1 cellular context compared by ENCODE assay signal in the genomic region with DNA sequence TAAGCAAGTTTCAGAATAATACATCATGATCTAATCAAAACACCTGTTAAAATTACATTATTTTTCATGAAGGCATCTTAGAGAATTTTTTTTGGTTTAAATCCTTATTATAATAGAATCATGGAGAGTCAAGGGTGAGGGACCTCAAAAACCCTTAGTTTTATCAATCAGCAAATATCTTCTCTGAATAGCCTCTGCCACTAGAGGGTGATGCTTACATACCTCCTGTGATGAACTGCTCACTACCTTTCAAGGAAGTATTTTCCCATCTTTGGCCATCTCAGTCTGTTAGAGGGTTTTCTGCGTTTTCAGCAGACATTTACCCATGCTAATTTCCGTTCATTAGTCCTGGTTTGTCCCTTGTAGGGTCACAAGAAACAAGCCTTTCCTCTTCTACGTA.
TF ChIP-seq lines count a peak whose summit lies in the region.

No MANE protein-coding gene starts in this region.

TF ChIP-seq in SK-N-SH, 30 proteins besides CTCF, POLR2A, EP300 and RAD21 (continued from another document):
- TF ChIP-seq, protein P1, sequence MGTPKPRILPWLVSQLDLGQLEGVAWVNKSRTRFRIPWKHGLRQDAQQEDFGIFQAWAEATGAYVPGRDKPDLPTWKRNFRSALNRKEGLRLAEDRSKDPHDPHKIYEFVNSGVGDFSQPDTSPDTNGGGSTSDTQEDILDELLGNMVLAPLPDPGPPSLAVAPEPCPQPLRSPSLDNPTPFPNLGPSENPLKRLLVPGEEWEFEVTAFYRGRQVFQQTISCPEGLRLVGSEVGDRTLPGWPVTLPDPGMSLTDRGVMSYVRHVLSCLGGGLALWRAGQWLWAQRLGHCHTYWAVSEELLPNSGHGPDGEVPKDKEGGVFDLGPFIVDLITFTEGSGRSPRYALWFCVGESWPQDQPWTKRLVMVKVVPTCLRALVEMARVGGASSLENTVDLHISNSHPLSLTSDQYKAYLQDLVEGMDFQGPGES (IDR thresholded peaks at IDR 0.05; ENCODE audit: low read depth, low read length), result no peak
- TF ChIP-seq, protein P2, sequence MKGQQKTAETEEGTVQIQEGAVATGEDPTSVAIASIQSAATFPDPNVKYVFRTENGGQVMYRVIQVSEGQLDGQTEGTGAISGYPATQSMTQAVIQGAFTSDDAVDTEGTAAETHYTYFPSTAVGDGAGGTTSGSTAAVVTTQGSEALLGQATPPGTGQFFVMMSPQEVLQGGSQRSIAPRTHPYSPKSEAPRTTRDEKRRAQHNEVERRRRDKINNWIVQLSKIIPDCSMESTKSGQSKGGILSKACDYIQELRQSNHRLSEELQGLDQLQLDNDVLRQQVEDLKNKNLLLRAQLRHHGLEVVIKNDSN (IDR thresholded peaks at IDR 0.05; ENCODE audit: borderline replicate concordance, low read depth), result no peak
- TF ChIP-seq MEF2A (IDR thresholded peaks at IDR 0.05; ENCODE audit: borderline replicate concordance, low read depth) (no peak), RCOR1 (IDR thresholded peaks at IDR 0.05; ENCODE audit: low read length) (no peak), GABPA (IDR thresholded peaks at IDR 0.05; ENCODE audit: low read depth) (no peak), TEAD4 (IDR thresholded peaks at IDR 0.05; ENCODE audit: borderline replicate concordance, insufficient read depth) (no peak), ELF1 (IDR thresholded peaks at IDR 0.05) (no peak)
- TF ChIP-seq, protein P3, sequence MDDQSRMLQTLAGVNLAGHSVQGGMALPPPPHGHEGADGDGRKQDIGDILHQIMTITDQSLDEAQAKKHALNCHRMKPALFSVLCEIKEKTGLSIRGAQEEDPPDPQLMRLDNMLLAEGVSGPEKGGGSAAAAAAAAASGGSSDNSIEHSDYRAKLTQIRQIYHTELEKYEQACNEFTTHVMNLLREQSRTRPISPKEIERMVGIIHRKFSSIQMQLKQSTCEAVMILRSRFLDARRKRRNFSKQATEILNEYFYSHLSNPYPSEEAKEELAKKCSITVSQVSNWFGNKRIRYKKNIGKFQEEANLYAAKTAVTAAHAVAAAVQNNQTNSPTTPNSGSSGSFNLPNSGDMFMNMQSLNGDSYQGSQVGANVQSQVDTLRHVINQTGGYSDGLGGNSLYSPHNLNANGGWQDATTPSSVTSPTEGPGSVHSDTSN (IDR thresholded peaks at IDR 0.05), result no peak
